In the genomic region with DNA sequence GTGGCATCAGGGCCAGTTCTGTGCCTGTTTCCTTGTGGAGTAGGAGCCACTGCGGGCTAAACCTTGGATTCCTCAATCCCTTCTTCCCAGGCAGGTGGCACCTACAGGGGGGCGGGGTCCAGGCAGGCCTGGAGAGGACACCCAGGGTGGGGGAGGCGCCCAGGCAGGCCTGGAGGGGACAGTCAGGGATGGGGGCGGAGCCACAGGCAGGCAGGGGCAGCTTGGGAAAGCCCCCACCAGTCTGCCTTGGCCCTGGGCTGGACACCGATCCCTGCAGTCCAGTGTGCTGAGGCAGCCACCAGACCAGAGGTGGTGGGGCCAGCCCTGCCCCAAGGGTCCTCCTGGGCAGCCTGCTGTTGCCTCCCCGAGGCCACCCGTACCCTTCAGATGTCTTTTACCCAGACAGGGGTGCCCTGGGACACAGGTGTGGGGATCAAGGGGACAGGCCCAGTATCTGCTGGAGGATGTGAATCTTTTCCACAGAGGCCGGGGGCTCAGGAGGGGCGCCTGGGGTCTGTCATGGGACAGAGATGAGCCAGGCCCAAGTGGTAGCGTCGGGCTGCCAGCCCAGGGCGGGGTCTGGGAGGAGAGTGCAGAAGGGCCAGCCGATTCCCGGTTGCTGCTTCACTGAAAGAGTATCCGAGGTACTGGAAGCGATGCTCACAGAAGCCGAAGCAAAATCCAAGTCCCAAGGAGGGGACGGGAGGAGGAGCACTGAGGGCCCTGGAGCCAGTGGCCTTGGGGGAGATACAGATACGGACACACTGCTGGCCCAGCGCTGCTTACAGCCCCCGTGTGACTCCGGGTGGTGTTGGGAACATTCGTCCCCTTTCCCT, we compare ENCODE assay signal across 22 cellular contexts. TPM values are rescaled to one million over a fixed set of nuclear protein-coding genes. Genes with fewer than 3 reads are reported as not detected.
DNase-seq lines count a peak whose midpoint lies in the region; ATAC-seq, FAIRE-seq and TF ChIP-seq lines count a peak whose summit lies in the region.
"Had no signal": no experiment of that assay in that cellular context is flagged by ENCODE, and none has a peak within 500 bp of the region (broad histone marks: within the 10 kb centered on the region; RNA-seq: fewer than 3 reads in every experiment).

No MANE protein-coding gene starts in this region.

- H3K79me2 ChIP-seq in H1 (ENCODE audit: control insufficient read depth in 1 of 2, insufficient read depth in 2 of 2, low read length in 2 of 2): no peaks in the 10 kb centered on the region

- H3K9ac ChIP-seq in IMR-90 (ENCODE audit: low read depth, low read length) (no peak overlapping the region), H1 (replicated peaks in 1 of 4; ENCODE audit: extremely low read depth in 1 of 4, low read depth in 3 of 4, low read length in 3 of 4) (no peak overlapping the region)
- H3K9ac ChIP-seq: KMS-11, SK-N-SH had no signal

- BruUV-seq in IMR-90 (replicated peaks; lab: Mats Ljungman, UMichigan): no TSS peak

- no peak for TF ChIP-seq RAD21 in IMR-90 (IDR thresholded peaks at IDR 0.05; ENCODE audit: low read length)
- no peak for TF ChIP-seq RAD21 in H1 (IDR thresholded peaks at IDR 0.05 in 1 of 2, conservative IDR thresholded peaks at IDR 0.05 in 1 of 2; ENCODE audit: low read depth in 2 of 2, low read length in 2 of 2)

- peaks cover 1% of the 10 kb centered on the region for H3K27me3 Mint-ChIP-seq in activated CD8-positive, alpha-beta T cell treated with anti-CD3 and anti-CD28 coated beads for 36 hours

- dilution Hi-C loops in IMR-90 (cut with HindIII; ENCODE audit: low sequenced_read_pairs, unreplicated experiment): no loop called here

- no peak overlapping the region for H3K18ac ChIP-seq in IMR-90 (ENCODE audit: low read depth, low read length)
- H3K18ac ChIP-seq in H1 (ENCODE audit: extremely low read depth, low read length): peak overlapping the region; percentile 19; the same call in 1 of the 2 replicates

- H2BK12ac ChIP-seq in H1 (ENCODE audit: low read depth, low read length): no peak overlapping the region

- H2BK15ac ChIP-seq in IMR-90 (ENCODE audit: low read depth, low read length) (no peak overlapping the region), H1 (ENCODE audit: low read length) (no peak overlapping the region)

- H3K27me3 ChIP-seq in right atrium auricular region (no peaks in the 10 kb centered on the region), IMR-90 (ENCODE audit: control insufficient read depth, insufficient read depth, low read length) (peaks cover 2% of the 10 kb centered on the region; the same call in 1 of the 2 replicates), H1 (replicated peaks in 1 of 4; ENCODE audit: control insufficient read depth in 3 of 4, extremely low read depth in 1 of 4, insufficient read depth in 3 of 4, low read length in 3 of 4) (peaks cover 25 to 56% (median 45%) of the 10 kb centered on the region in 4 experiments), testis (no peaks in the 10 kb centered on the region)
- H3K27me3 ChIP-seq: Peyer's patch had no signal

- no peak for DNase-seq in right atrium auricular region (ENCODE audit: low spot score)
- no peak for DNase-seq in Right ventricle myocardium superior
- no peak for DNase-seq in IMR-90
- DNase-seq in H1 (ENCODE audit: low read depth in 1 of 2, low spot score in 2 of 2): peak in 1 of 2 experiments; percentile 59
- DNase-seq in testis: peak; percentile 86
- no peak for DNase-seq in stimulated activated CD4-positive, alpha-beta T cell treated with anti-CD3 and anti-CD28 coated beads, Interleukin-2, amount 100 ng/mL, for 48 hours
- no peak for DNase-seq in activated CD8-positive, alpha-beta T cell treated with anti-CD3 and anti-CD28 coated beads for 36 hours
- DNase-seq: AML-193; DND-41; NCI-H1417 treated with DMSO at 0.1 percent for 48 hours; NCI-H187 treated with DMSO at 0.1 percent for 48 hours; NCI-H345; NCI-H526; NK-92 treated with Interleukin-12 subunit alpha and Interleukin-12 subunit beta, amount 100 ng/mL, for 24 hours; Peyer's patch; SHP77 treated with DMSO at 0.1 percent for 48 hours; SK-N-SH had no signal

- H3K27ac ChIP-seq in right atrium auricular region: peak overlapping the region; percentile 73 to 77
- no peak overlapping the region for H3K27ac ChIP-seq in IMR-90 (ENCODE audit: insufficient read depth, low read length)
- H3K27ac ChIP-seq in H1 (ENCODE audit: low read depth, low read length): no peak overlapping the region
- no peak overlapping the region for H3K27ac ChIP-seq in testis
- H3K27ac ChIP-seq: KMS-11, Peyer's patch had no signal

- peaks cover 0 to 3% of the 10 kb centered on the region in 2 experiments; a peak in 1 of 4 replicates for H3K79me1 ChIP-seq in IMR-90 (ENCODE audit: low read depth in 1 of 2, low read length in 2 of 2)
- no peaks in the 10 kb centered on the region; the same call in none of the 2 replicates for H3K79me1 ChIP-seq in H1 (ENCODE audit: low read depth, low read length)

- H2AK5ac ChIP-seq in IMR-90 (ENCODE audit: low read depth, low read length) (no peak overlapping the region), H1 (ENCODE audit: low read depth, low read length) (no peak overlapping the region)

- H3K23me2 ChIP-seq in H1 (ENCODE audit: low read depth, low read length): no peaks in the 10 kb centered on the region

- no peak overlapping the region for H4K8ac ChIP-seq in IMR-90 (ENCODE audit: low read depth in 2 of 2, low read length in 2 of 2)
- no peak overlapping the region for H4K8ac ChIP-seq in H1 (ENCODE audit: extremely low read depth, insufficient read depth, low read length)

- TF ChIP-seq POLR2A in IMR-90 (IDR thresholded peaks at IDR 0.05; ENCODE audit: low read depth, low read length) (no peak), H1 (IDR thresholded peaks at IDR 0.05; ENCODE audit: control extremely low read depth in 1 of 2, low read depth in 2 of 2, low read length in 2 of 2) (no peak), testis (IDR thresholded peaks at IDR 0.05) (no peak)

- ATAC-seq in Right ventricle myocardium superior (ENCODE audit: poor library complexity): no peak
- no peak for ATAC-seq in IMR-90 (ENCODE audit: low read depth)
- no peak for ATAC-seq in GM19455 (IDR thresholded peaks at IDR 0.05; ENCODE audit: unreplicated experiment)
- ATAC-seq in activated CD8-positive, alpha-beta T cell treated with anti-CD3 and anti-CD28 coated beads for 36 hours: no peak
- ATAC-seq: HepG2 had no signal

- CTCF ChIA-PET in IMR-90 (lab: Yijun Ruan, JAX): no interaction called here
- CTCF ChIA-PET in H1 (lab: Charles Lee; ENCODE audit: partially characterized antibody): interaction anchor here (0.9 kb wide), 1 partner anchor 17 kb away, joined by 4 read pairs; no protein-coding TSS in a partner anchor
- CTCF ChIA-PET in activated CD8-positive, alpha-beta T cell treated with anti-CD3 and anti-CD28 coated beads for 36 hours (lab: Charles Lee): no interaction called here

- TF ChIP-seq CTCF in right atrium auricular region (IDR thresholded peaks at IDR 0.05) (no peak), IMR-90 (conservative IDR thresholded peaks at IDR 0.05; ENCODE audit: low read depth, low read length) (no peak), H1 (IDR thresholded peaks at IDR 0.05; ENCODE audit: control extremely low read depth in 1 of 3, insufficient read depth in 1 of 3, low read depth in 1 of 3, low read length in 3 of 3) (no peak), testis (IDR thresholded peaks at IDR 0.05) (no peak)
- no peak for TF ChIP-seq CTCF in activated CD8-positive, alpha-beta T cell treated with anti-CD3 and anti-CD28 coated beads for 36 hours (IDR thresholded peaks at IDR 0.05)

- H3K4me1 ChIP-seq in right atrium auricular region (peaks cover 0 to 60% of the 10 kb centered on the region in 2 donors), IMR-90 (ENCODE audit: control insufficient read depth, insufficient read depth, low read length) (no peaks in the 10 kb centered on the region), H1 (replicated peaks in 1 of 4; ENCODE audit: control insufficient read depth in 3 of 4, insufficient read depth in 4 of 4, low read length in 3 of 4) (peaks cover 0 to 12% (median 8%) of the 10 kb centered on the region in 4 experiments; a peak in 5 of 7 replicates), testis (peaks cover 15% of the 10 kb centered on the region)
- H3K4me1 ChIP-seq: Peyer's patch had no signal

- no peaks in the 10 kb centered on the region for H3K9me3 Mint-ChIP-seq in activated CD8-positive, alpha-beta T cell treated with anti-CD3 and anti-CD28 coated beads for 36 hours

- no peak overlapping the region for H2BK5ac ChIP-seq in IMR-90 (ENCODE audit: low read depth, low read length, poor library complexity, severe bottlenecking)
- no peak overlapping the region for H2BK5ac ChIP-seq in H1 (ENCODE audit: low read depth, low read length)

- H3K56ac ChIP-seq in IMR-90 (ENCODE audit: extremely low read depth, insufficient read depth, low read length): no peak overlapping the region
- no peak overlapping the region for H3K56ac ChIP-seq in H1 (replicated peaks; ENCODE audit: insufficient read length, low read depth, low read length)

- no peaks in the 10 kb centered on the region for H3K4me1 Mint-ChIP-seq in activated CD8-positive, alpha-beta T cell treated with anti-CD3 and anti-CD28 coated beads for 36 hours (ENCODE audit: low read depth)
- H3K4me1 Mint-ChIP-seq: CD14-positive monocyte had no signal

- no peak overlapping the region for H3K27ac Mint-ChIP-seq in activated CD8-positive, alpha-beta T cell treated with anti-CD3 and anti-CD28 coated beads for 36 hours

- H3K14ac ChIP-seq in IMR-90 (replicated peaks; ENCODE audit: low read depth, low read length): no peak overlapping the region
- no peak overlapping the region for H3K14ac ChIP-seq in H1 (ENCODE audit: insufficient read length)

- H4K5ac ChIP-seq in IMR-90 (ENCODE audit: low read depth, low read length): no peak overlapping the region
- no peak overlapping the region for H4K5ac ChIP-seq in H1 (ENCODE audit: insufficient read length, low read depth, low read length)

- no peak for TF ChIP-seq EP300 in H1 (IDR thresholded peaks at IDR 0.05; ENCODE audit: borderline replicate concordance in 1 of 2, low read depth in 2 of 2, low read length in 2 of 2)

- POLR2A ChIA-PET in IMR-90 (lab: Charles Lee; ENCODE audit: unreplicated experiment) (no interaction called here), H1 (lab: Charles Lee; ENCODE audit: partially characterized antibody) (interaction anchor here (0.6 kb wide), 1 partner anchor 27 kb away, joined by 3 read pairs; no protein-coding TSS in a partner anchor)
- POLR2A ChIA-PET in activated CD8-positive, alpha-beta T cell treated with anti-CD3 and anti-CD28 coated beads for 36 hours (lab: Charles Lee): no interaction called here

- no peak overlapping the region for H3K4me2 ChIP-seq in IMR-90 (ENCODE audit: low read depth, low read length)
- H3K4me2 ChIP-seq in H1 (ENCODE audit: insufficient read depth in 1 of 2, low read depth in 2 of 2, low read length in 2 of 2): no peak overlapping the region
- H3K4me2 ChIP-seq: KMS-11, SK-N-SH had no signal

- H3K36me3 ChIP-seq in right atrium auricular region: peaks cover 30% of the 10 kb centered on the region
- H3K36me3 ChIP-seq in IMR-90 (ENCODE audit: control insufficient read depth, insufficient read depth, low read length): peaks cover 3% of the 10 kb centered on the region
- 0 out of 8 replicates have a peak, but pooled peaks cover 0 to under 1% (median 0%) of the 10 kb centered on the region in 4 experiments for H3K36me3 ChIP-seq in H1 (ENCODE audit: control insufficient read depth in 2 of 4, insufficient read depth in 4 of 4, low read length in 3 of 4)
- no peaks in the 10 kb centered on the region for H3K36me3 ChIP-seq in testis (ENCODE audit: low read depth, missing control alignments)

- no peaks in the 10 kb centered on the region for H3K9me3 ChIP-seq in right atrium auricular region
- H3K9me3 ChIP-seq in IMR-90 (ENCODE audit: control insufficient read depth, insufficient read depth, low read length): no peaks in the 10 kb centered on the region
- H3K9me3 ChIP-seq in H1 (ENCODE audit: insufficient read depth in 2 of 2, low read depth in 1 of 2, low read length in 1 of 2): no peaks in the 10 kb centered on the region
- H3K9me3 ChIP-seq in testis: no peaks in the 10 kb centered on the region
- H3K9me3 ChIP-seq: Peyer's patch, SK-N-SH had no signal

- FAIRE-seq in H1 (lab: Jason Lieb, UNC): no peak
- FAIRE-seq: G401.6, HepG2 had no signal

- whole genome bisulfite sequencing in IMR-90 (ENCODE audit: extremely low coverage in 2 of 2, insufficient read length in 1 of 2), 2 experiments: 73% methylated on average over 15 of the region's 23 CpGs; no CpG with 5 or more reads in 1 of the 2 experiments
- 79% methylated on average over 21 of the region's 23 CpGs; no CpG with 5 or more reads in 1 of the 2 experiments for WGBS in H1 (ENCODE audit: extremely low coverage in 1 of 2, insufficient coverage in 1 of 2, insufficient read length in 1 of 2, insufficient replicate concordance in 2 of 2, low coverage in 1 of 2, low lambda C conversion rate in 2 of 2, missing lambda C conversion rate in 1 of 2), 2 experiments
- 59 to 84% methylated on average over 15 to 23 of the region's 23 CpGs for WGBS in testis, 2 donors

- no peaks in the 10 kb centered on the region for H3K9me1 ChIP-seq in IMR-90 (ENCODE audit: insufficient read depth, low read length)

- intact Hi-C loops in Right ventricle myocardium superior (cut with DNase I) (no loop called here), IMR-90 (cut with micrococcal nuclease) (no loop called here), testis (cut with DNase I; ENCODE audit: low total_unique reads) (no loop called here)
- intact Hi-C loops in activated CD8-positive, alpha-beta T cell treated with anti-CD3 and anti-CD28 coated beads for 36 hours (cut with micrococcal nuclease): no loop called here

- H3K23ac ChIP-seq in IMR-90 (ENCODE audit: low read depth, low read length) (no peak overlapping the region), H1 (ENCODE audit: insufficient read length) (no peak overlapping the region)

- no peak overlapping the region for H3K4ac ChIP-seq in IMR-90 (ENCODE audit: low read depth, low read length)
- H3K4ac ChIP-seq in H1 (replicated peaks; ENCODE audit: insufficient read length, low read depth, low read length): no peak overlapping the region

- H3K36me3 Mint-ChIP-seq in activated CD8-positive, alpha-beta T cell treated with anti-CD3 and anti-CD28 coated beads for 36 hours (ENCODE audit: low read depth): no peaks in the 10 kb centered on the region

- no peak overlapping the region for H2AFZ ChIP-seq in IMR-90 (replicated peaks; ENCODE audit: low read length, poor library complexity)
- H2AFZ ChIP-seq in H1 (ENCODE audit: low read length): no peak overlapping the region

- no peak overlapping the region for H3K4me3 Mint-ChIP-seq in activated CD8-positive, alpha-beta T cell treated with anti-CD3 and anti-CD28 coated beads for 36 hours

- H3K4me3 ChIP-seq in right atrium auricular region (no peak overlapping the region), IMR-90 (ENCODE audit: insufficient read depth, low read depth, low read length) (no peak overlapping the region), H1 (ENCODE audit: extremely low read depth in 1 of 4, insufficient read depth in 2 of 4, low read depth in 3 of 4, low read length in 4 of 4) (no peak overlapping the region), testis (no peak overlapping the region)
- H3K4me3 ChIP-seq: Peyer's patch had no signal

- in situ Hi-C loops in IMR-90 (cut with MboI; ENCODE audit: low sequenced_read_pairs): no loop called here

- H2AK9ac ChIP-seq in IMR-90 (replicated peaks; ENCODE audit: low read depth, low read length, poor library complexity): peak overlapping the region; percentile 70

- H2BK120ac ChIP-seq in IMR-90 (ENCODE audit: low read depth, low read length) (no peak overlapping the region), H1 (replicated peaks; ENCODE audit: low read depth, low read length) (no peak overlapping the region)

- no peak overlapping the region for H4K91ac ChIP-seq in IMR-90 (ENCODE audit: insufficient read depth, low read depth, low read length)
- no peak overlapping the region for H4K91ac ChIP-seq in H1 (replicated peaks; ENCODE audit: insufficient read length, low read length)

- H2BK20ac ChIP-seq in IMR-90 (ENCODE audit: low read depth, low read length) (no peak overlapping the region), H1 (ENCODE audit: low read length) (no peak overlapping the region)

- H4K20me1 ChIP-seq in IMR-90 (ENCODE audit: insufficient read depth, low read length) (peaks cover 23% of the 10 kb centered on the region), H1 (replicated peaks in 1 of 2; ENCODE audit: control insufficient read depth in 1 of 2, insufficient read depth in 2 of 2, low read length in 2 of 2) (peaks cover 23 to 46% of the 10 kb centered on the region in 2 experiments)

RNA-seq across cellular contexts. Expression of a gene that starts 34.5 kb away (rescaled TPM):
- total RNA-seq in right atrium auricular region (100 to 1,000 TPM; 256 to 321 TPM), Right ventricle myocardium superior (280 TPM), IMR-90 (2012; rRNA removed) (114 and 135 TPM in 2 replicates), testis (100 to 1,000 TPM; 179 to 279 TPM)
- polyA plus RNA-seq in IMR-90 (2012; rRNA removed) (171 and 175 TPM in 2 replicates), H1 (2011; rRNA removed) (31.1 and 39.6 TPM in 2 replicates), testis (ENCODE audit: insufficient read depth, low read depth, low replicate concordance) (337 TPM)
- 130 and 173 TPM in 2 replicates for polyA plus RNA-seq in IMR-90 (2012; cell fraction: cytosol; rRNA removed)
- 96.2 and 113 TPM in 2 replicates for polyA plus RNA-seq in IMR-90 (2012; cell fraction: nucleus; rRNA removed; ENCODE audit: low replicate concordance)
- total RNA-seq in H1 (2021; fragmentation: NEBNext Ultra II Directional; extraction: Animal tissue kit (Norgen Biotek cat#: 25700)): 101 and 106 TPM in 2 replicates
- 80.4 TPM for polyA plus RNA-seq in H1 (2011; cell fraction: cytosol; rRNA removed)
- polyA plus RNA-seq in H1 (2011; cell fraction: nucleus; rRNA removed): 79.1 TPM
- 76.1 to 129 TPM (median 105 TPM) in 4 replicates for polyA plus RNA-seq in H1 (2012, experiment 1 of 2)
- polyA plus RNA-seq in H1 (2012, experiment 2 of 2): 55.3 TPM
- 89.8 TPM for polyA plus RNA-seq in H1 (2013, experiment 1 of 2)
- 106 TPM for polyA plus RNA-seq in H1 (2013, experiment 2 of 2)
- polyA minus RNA-seq in H1 (2011; rRNA and poly(A)+ RNA removed): 31.4 and 55.9 TPM in 2 replicates
- 47.0 TPM for polyA minus RNA-seq in H1 (2011; cell fraction: cytosol; rRNA and poly(A)+ RNA removed)
- 33.5 TPM for polyA minus RNA-seq in H1 (2011; cell fraction: nucleus; rRNA and poly(A)+ RNA removed)
- 10 to 100 TPM; 46.0 to 49.8 TPM for total RNA-seq in activated CD8-positive, alpha-beta T cell treated with anti-CD3 and anti-CD28 coated beads for 36 hours

RNA-seq across cellular contexts. Expression of a gene that starts 34.7 kb away (rescaled TPM):
- total RNA-seq in right atrium auricular region: 10 to 100 TPM; 31.0 to 68.9 TPM
- 33.7 TPM for total RNA-seq in Right ventricle myocardium superior
- total RNA-seq in IMR-90 (2012; rRNA removed): not detected in 2 replicates
- not detected in 2 replicates for polyA plus RNA-seq in IMR-90 (2012; rRNA removed)
- polyA plus RNA-seq in IMR-90 (2012; cell fraction: cytosol; rRNA removed): 0.01 TPM in 1 of 2 replicates, not detected in the other
- 0.10 and 0.12 TPM in 2 replicates for polyA plus RNA-seq in IMR-90 (2012; cell fraction: nucleus; rRNA removed; ENCODE audit: low replicate concordance)
- total RNA-seq in H1 (2021; fragmentation: NEBNext Ultra II Directional; extraction: Animal tissue kit (Norgen Biotek cat#: 25700)): not detected in 2 replicates
- polyA plus RNA-seq in H1 (2011; rRNA removed): 0.32 and 0.36 TPM in 2 replicates
- polyA plus RNA-seq in H1 (2011; cell fraction: cytosol; rRNA removed): 0.19 TPM
- 0.27 TPM for polyA plus RNA-seq in H1 (2011; cell fraction: nucleus; rRNA removed)
- 0.09 to 0.32 TPM (median 0.25 TPM) in 3 of 4 replicates, not detected in the other for polyA plus RNA-seq in H1 (2012, experiment 1 of 2)
- 0.09 TPM for polyA plus RNA-seq in H1 (2012, experiment 2 of 2)
- polyA plus RNA-seq in H1 (2013, experiment 1 of 2): 0.14 TPM
- polyA plus RNA-seq in H1 (2013, experiment 2 of 2): 0.13 TPM
- not detected in 2 replicates for polyA minus RNA-seq in H1 (2011; rRNA and poly(A)+ RNA removed)
- not detected for polyA minus RNA-seq in H1 (2011; cell fraction: cytosol; rRNA and poly(A)+ RNA removed)
- polyA minus RNA-seq in H1 (2011; cell fraction: nucleus; rRNA and poly(A)+ RNA removed): not detected
- 10 to 100 TPM; 22.9 to 29.5 TPM for total RNA-seq in testis
- 9.3 TPM for polyA plus RNA-seq in testis (ENCODE audit: insufficient read depth, low read depth, low replicate concordance)
- total RNA-seq in activated CD8-positive, alpha-beta T cell treated with anti-CD3 and anti-CD28 coated beads for 36 hours: not detected
- polyA plus RNA-seq: CD14-positive monocyte, SK-N-SH had no signal

RNA-seq across cellular contexts. Expression of a gene that starts 56.0 kb away (rescaled TPM):
- not detected for total RNA-seq in right atrium auricular region
- total RNA-seq in Right ventricle myocardium superior: 1.9 TPM
- not detected in 2 replicates for total RNA-seq in IMR-90 (2012; rRNA removed)
- polyA plus RNA-seq in IMR-90 (2012; rRNA removed): 0.05 and 0.23 TPM in 2 replicates
- 0.10 TPM in 1 of 2 replicates, not detected in the other for polyA plus RNA-seq in IMR-90 (2012; cell fraction: cytosol; rRNA removed)
- polyA plus RNA-seq in IMR-90 (2012; cell fraction: nucleus; rRNA removed; ENCODE audit: low replicate concordance): 1.0 and 3.0 TPM in 2 replicates
- 0.15 TPM in 1 of 2 replicates, not detected in the other for total RNA-seq in H1 (2021; fragmentation: NEBNext Ultra II Directional; extraction: Animal tissue kit (Norgen Biotek cat#: 25700))
- polyA plus RNA-seq in H1 (2011; rRNA removed): 0.14 and 0.35 TPM in 2 replicates
- polyA plus RNA-seq in H1 (2011; cell fraction: cytosol; rRNA removed): 0.34 TPM
- polyA plus RNA-seq in H1 (2011; cell fraction: nucleus; rRNA removed): 2.4 TPM
- polyA plus RNA-seq in H1 (2012, experiment 1 of 2): 0.60 TPM in 1 of 4 replicates, not detected in the others
- polyA plus RNA-seq in H1 (2012, experiment 2 of 2): not detected
- 0.10 TPM for polyA plus RNA-seq in H1 (2013, experiment 1 of 2)
- polyA plus RNA-seq in H1 (2013, experiment 2 of 2): 0.07 TPM
- polyA minus RNA-seq in H1 (2011; rRNA and poly(A)+ RNA removed): not detected in 2 replicates
- polyA minus RNA-seq in H1 (2011; cell fraction: cytosol; rRNA and poly(A)+ RNA removed): not detected
- not detected for polyA minus RNA-seq in H1 (2011; cell fraction: nucleus; rRNA and poly(A)+ RNA removed)
- 10 to 100 TPM; 16.8 to 72.3 TPM for total RNA-seq in testis
- 15.5 TPM for polyA plus RNA-seq in testis (ENCODE audit: insufficient read depth, low read depth, low replicate concordance)
- not detected for total RNA-seq in activated CD8-positive, alpha-beta T cell treated with anti-CD3 and anti-CD28 coated beads for 36 hours
- total RNA-seq: Peyer's patch had no signal
- polyA plus RNA-seq: CD14-positive monocyte had no signal

Comparison
In these comparisons a context has a peak if more than half of its experiments do, and no peak if none do; other contexts are left out.
1. H3K27ac ChIP-seq: peak in right atrium auricular region (2 of 2); none in IMR-90 (single experiment), H1 (single experiment) and testis (0 of 2).
2. RNA of a gene that starts 34.7 kb away (total RNA-seq): 31.0 to 68.9 TPM in right atrium auricular region, 33.7 TPM in Right ventricle myocardium superior (single experiment) and 22.9 to 29.5 TPM in testis; not detected in H1, not detected in activated CD8-positive, alpha-beta T cell treated with anti-CD3 and anti-CD28 coated beads for 36 hours and not detected in IMR-90; every median in the first group is over 10 times any median in the second.